Comparison of ENCODE assay signal across 1 cellular context in genomic region chr9:85940832-85941616, GRCh38.
TF ChIP-seq lines count a peak whose summit lies in the region.

NAA35 (plus strand) TSS chr9:85941146; CDS start chr9:85942160, 1,014 bp downstream.

TF ChIP-seq in HepG2, 621 proteins besides CTCF, POLR2A, EP300 and RAD21 (continued from another document):
- 0 out of 2 replicates have a peak, but pooled peaks have one; percentile 16 for TF ChIP-seq ZNF136 (CRISPR knock-in tag; IDR thresholded peaks at IDR 0.05; ENCODE audit: low read depth)
- no peak for TF ChIP-seq ZNF274 (CRISPR knock-in tag; IDR thresholded peaks at IDR 0.05)
- no peak for TF ChIP-seq CBFB (CRISPR knock-in tag; IDR thresholded peaks at IDR 0.05)
- no peak for TF ChIP-seq FOXA1 (IDR thresholded peaks at IDR 0.05)
- TF ChIP-seq FOXA1 (CRISPR knock-in tag; IDR thresholded peaks at IDR 0.05), result no peak
- no peak for TF ChIP-seq PCBP1 (IDR thresholded peaks at IDR 0.05; ENCODE audit: borderline replicate concordance, low read depth, low read length)
- TF ChIP-seq ZNF260 (CRISPR knock-in tag; IDR thresholded peaks at IDR 0.05; ENCODE audit: borderline replicate concordance, low read depth), result no peak
- TF ChIP-seq CSRNP1 (CRISPR knock-in tag; IDR thresholded peaks at IDR 0.05), result peak; percentile 64; the same call in 1 of the 2 replicates
- 0 out of 2 replicates have a peak, but pooled peaks have one; percentile 33 for TF ChIP-seq PATZ1 (CRISPR knock-in tag; IDR thresholded peaks at IDR 0.05)
- no peak for TF ChIP-seq ZBTB37 (CRISPR knock-in tag; IDR thresholded peaks at IDR 0.05)
- TF ChIP-seq SMYD3 (CRISPR knock-in tag; IDR thresholded peaks at IDR 0.05), result no peak
- peak; percentile 15; the same call in 1 of the 2 replicates for TF ChIP-seq SNAPC5 (CRISPR knock-in tag; IDR thresholded peaks at IDR 0.05; ENCODE audit: borderline replicate concordance)
- peak; percentile 70; the same call in 1 of the 2 replicates for TF ChIP-seq ZBTB42 (CRISPR knock-in tag; IDR thresholded peaks at IDR 0.05)
- peak; percentile 93 for TF ChIP-seq YEATS4 (CRISPR knock-in tag; IDR thresholded peaks at IDR 0.05; ENCODE audit: borderline replicate concordance)
- no peak for TF ChIP-seq HOXD1 (CRISPR knock-in tag; IDR thresholded peaks at IDR 0.05)
- TF ChIP-seq ZNF343 (CRISPR knock-in tag; IDR thresholded peaks at IDR 0.05), result no peak; the same call in 1 of the 2 replicates
- 0 out of 2 replicates have a peak, but pooled peaks have one; percentile 57 for TF ChIP-seq CAMTA2 (CRISPR knock-in tag; IDR thresholded peaks at IDR 0.05; ENCODE audit: borderline replicate concordance)
- TF ChIP-seq IKZF4 (CRISPR knock-in tag; IDR thresholded peaks at IDR 0.05; ENCODE audit: borderline replicate concordance, low read depth, not compliant biosample characterization), result peak; percentile 38
- 0 out of 2 replicates have a peak, but pooled peaks have one; percentile 73 for TF ChIP-seq REL (CRISPR knock-in tag; conservative IDR thresholded peaks at IDR 0.05)
- TF ChIP-seq ZFY (CRISPR knock-in tag; IDR thresholded peaks at IDR 0.05), result peak; percentile 91
- TF ChIP-seq ZNF639 (CRISPR knock-in tag; conservative IDR thresholded peaks at IDR 0.05), result peak; percentile 98
- peak; percentile 8; the same call in 1 of the 2 replicates for TF ChIP-seq MED1 (CRISPR knock-in tag; IDR thresholded peaks at IDR 0.05)
- peak; percentile 79; the same call in 1 of the 2 replicates for TF ChIP-seq ZNF564 (CRISPR knock-in tag; IDR thresholded peaks at IDR 0.05)
- peak; percentile 84 for TF ChIP-seq HES4 (CRISPR knock-in tag; IDR thresholded peaks at IDR 0.05; ENCODE audit: borderline replicate concordance)
- TF ChIP-seq MLLT10 (CRISPR knock-in tag; IDR thresholded peaks at IDR 0.05), result no peak
- TF ChIP-seq SNAPC4 (CRISPR knock-in tag; IDR thresholded peaks at IDR 0.05), result no peak
- TF ChIP-seq ZFP36 (IDR thresholded peaks at IDR 0.05; ENCODE audit: borderline replicate concordance, low read depth, low read length, partially characterized antibody), result no peak
- TF ChIP-seq HMGXB3 (CRISPR knock-in tag; IDR thresholded peaks at IDR 0.05; ENCODE audit: borderline replicate concordance), result 0 out of 2 replicates have a peak, but pooled peaks have one; percentile 42
- peak; percentile 24 for TF ChIP-seq HNRNPK (IDR thresholded peaks at IDR 0.05; ENCODE audit: low read depth, low read length, poor library complexity, severe bottlenecking)
- no peak for TF ChIP-seq RAD51 (IDR thresholded peaks at IDR 0.05; ENCODE audit: borderline replicate concordance)
- no peak for TF ChIP-seq ZSCAN25 (CRISPR knock-in tag; IDR thresholded peaks at IDR 0.05)
- TF ChIP-seq ZNF660 (CRISPR knock-in tag; IDR thresholded peaks at IDR 0.05; ENCODE audit: borderline replicate concordance, low read depth), result no peak
- no peak for TF ChIP-seq ZFP37 (CRISPR knock-in tag; IDR thresholded peaks at IDR 0.05; ENCODE audit: borderline replicate concordance)
- TF ChIP-seq NR2C2 (CRISPR knock-in tag; IDR thresholded peaks at IDR 0.05; ENCODE audit: borderline replicate concordance), result peak; percentile 78
- TF ChIP-seq CEBPB (IDR thresholded peaks at IDR 0.05; ENCODE audit: borderline replicate concordance, low read depth, low read length), result no peak
- TF ChIP-seq ARNTL (CRISPR knock-in tag; IDR thresholded peaks at IDR 0.05), result no peak
- peak; percentile 99 for TF ChIP-seq BCL6 (CRISPR knock-in tag; IDR thresholded peaks at IDR 0.05)
- peak; percentile 68; the same call in 1 of the 2 replicates for TF ChIP-seq GATAD1 (CRISPR knock-in tag; IDR thresholded peaks at IDR 0.05)
- 0 out of 2 replicates have a peak, but pooled peaks have one; percentile 45 for TF ChIP-seq SNAPC2 (CRISPR knock-in tag; IDR thresholded peaks at IDR 0.05)
